13 cellular contexts compared by ENCODE assay signal in genomic region chr3:9409981-9410849, GRCh38. TPM values are rescaled to one million over a fixed set of nuclear protein-coding genes. Genes with fewer than 3 reads are reported as not detected.
DNase-seq lines count a peak whose midpoint lies in the region; ATAC-seq and TF ChIP-seq lines count a peak whose summit lies in the region.
"Had no signal": no experiment of that assay in that cellular context is flagged by ENCODE, and none has a peak within 500 bp of the region (broad histone marks: within the 10 kb centered on the region; RNA-seq: fewer than 3 reads in every experiment).

No MANE protein-coding gene starts in this region.

- no peaks in the 10 kb centered on the region for H3K36me3 ChIP-seq in CD4-positive, CD25-positive, alpha-beta regulatory T cell (ENCODE audit: control insufficient read depth, insufficient read depth, low read length)
- no peaks in the 10 kb centered on the region for H3K36me3 ChIP-seq in esophagus muscularis mucosa
- H3K36me3 ChIP-seq: Peyer's patch, suprapubic skin had no signal

- peaks cover 11% of the 10 kb centered on the region for H3K36me3 Mint-ChIP-seq in CD4-positive, CD25-positive, alpha-beta regulatory T cell
- peaks cover 7% of the 10 kb centered on the region for H3K36me3 Mint-ChIP-seq in memory B cell
- H3K36me3 Mint-ChIP-seq in type B pancreatic cell: peaks cover 25% of the 10 kb centered on the region

- H3K4me3 Mint-ChIP-seq in CD4-positive, CD25-positive, alpha-beta regulatory T cell: peak overlapping the region in 2 of 4 donors; percentile 2 to 30
- H3K4me3 Mint-ChIP-seq in memory B cell (peak overlapping the region; percentile 25), type B pancreatic cell (no peak overlapping the region)
- H3K4me3 Mint-ChIP-seq: endodermal cell, nephron had no signal

- DNase-seq in CD4-positive, CD25-positive, alpha-beta regulatory T cell: no peak
- DNase-seq in SIG-M5 (lab: John Stamatoyannopoulos, UW) (peak; percentile 21), memory B cell (ENCODE audit: low spot score in 2 of 2) (peak in 1 of 2 donors; percentile 11), esophagus muscularis mucosa (ENCODE audit: extremely low spot score) (no peak), NCI-H510A treated with DMSO at 0.1 percent for 48 hours (lab: John Stamatoyannopoulos, UW) (no peak), type B pancreatic cell (ENCODE audit: extremely low spot score, unreplicated experiment) (no peak)
- DNase-seq: activated CD8-positive, alpha-beta memory T cell treated with anti-CD3 and anti-CD28 coated beads, Interleukin-2, amount 50 U/mL, for 48 hours; endodermal cell; Peyer's patch had no signal

- H3K4me3 ChIP-seq in CD4-positive, CD25-positive, alpha-beta regulatory T cell (ENCODE audit: low read depth, low read length): peak overlapping the region; percentile 4
- H3K4me3 ChIP-seq in esophagus muscularis mucosa: no peak overlapping the region
- H3K4me3 ChIP-seq: Peyer's patch, suprapubic skin had no signal

- H3K27ac ChIP-seq in CD4-positive, CD25-positive, alpha-beta regulatory T cell (ENCODE audit: insufficient read depth, low read length, poor library complexity, severe bottlenecking): peak overlapping the region; percentile 14
- H3K27ac ChIP-seq in esophagus muscularis mucosa (replicated peaks in 1 of 4): peak overlapping the region in 1 of 4 donors; percentile 5
- H3K27ac ChIP-seq: Peyer's patch, suprapubic skin had no signal

- H3K27me3 ChIP-seq in CD4-positive, CD25-positive, alpha-beta regulatory T cell (ENCODE audit: control insufficient read depth, insufficient read depth, low read length): no peaks in the 10 kb centered on the region
- no peaks in the 10 kb centered on the region for H3K27me3 ChIP-seq in esophagus muscularis mucosa
- H3K27me3 ChIP-seq: Peyer's patch, suprapubic skin had no signal

- peaks cover 42 to 77% (median 60%) of the 10 kb centered on the region in 4 donors for H3K4me1 Mint-ChIP-seq in CD4-positive, CD25-positive, alpha-beta regulatory T cell
- H3K4me1 Mint-ChIP-seq in memory B cell (peaks cover 29% of the 10 kb centered on the region), type B pancreatic cell (ENCODE audit: unreplicated experiment) (peaks cover 19% of the 10 kb centered on the region)

- intact Hi-C loops in esophagus muscularis mucosa (cut with DNase I): no loop called here

- no peak for TF ChIP-seq EP300 in esophagus muscularis mucosa (IDR thresholded peaks at IDR 0.05)

- no peak for TF ChIP-seq CTCF in esophagus muscularis mucosa (IDR thresholded peaks at IDR 0.05)
- TF ChIP-seq CTCF in type B pancreatic cell (conservative IDR thresholded peaks at IDR 0.05): no peak

- H3K27ac Mint-ChIP-seq in CD4-positive, CD25-positive, alpha-beta regulatory T cell: peak overlapping the region; percentile 15 to 70 (median 45)
- H3K27ac Mint-ChIP-seq in memory B cell: peak overlapping the region; percentile 90
- H3K27ac Mint-ChIP-seq in type B pancreatic cell: no peak overlapping the region
- H3K27ac Mint-ChIP-seq: endodermal cell had no signal

- ATAC-seq in CD4-positive, CD25-positive, alpha-beta regulatory T cell (ENCODE audit: low read depth in 2 of 2): no peak
- ATAC-seq in GM18868 (IDR thresholded peaks at IDR 0.05; ENCODE audit: unreplicated experiment) (peak; percentile 56), memory B cell (ENCODE audit: low read depth) (peak; percentile 74), HG03108 (IDR thresholded peaks at IDR 0.05; ENCODE audit: unreplicated experiment) (no peak)

- H3K4me1 ChIP-seq in CD4-positive, CD25-positive, alpha-beta regulatory T cell (ENCODE audit: control insufficient read depth, insufficient read depth, low read length, poor library complexity, severe bottlenecking): peaks cover 56% of the 10 kb centered on the region
- H3K4me1 ChIP-seq in esophagus muscularis mucosa: peaks cover 60 to 98% (median 91%) of the 10 kb centered on the region in 4 donors

- WGBS in esophagus muscularis mucosa: 73% methylated on average over 6 of the region's 6 CpGs

- H3K27me3 Mint-ChIP-seq in CD4-positive, CD25-positive, alpha-beta regulatory T cell: no peaks in the 10 kb centered on the region
- H3K27me3 Mint-ChIP-seq in memory B cell (no peaks in the 10 kb centered on the region), type B pancreatic cell (no peaks in the 10 kb centered on the region)

- TF ChIP-seq POLR2A in esophagus muscularis mucosa (IDR thresholded peaks at IDR 0.05; ENCODE audit: low read depth): no peak

- H3K9me3 Mint-ChIP-seq in CD4-positive, CD25-positive, alpha-beta regulatory T cell: no peaks in the 10 kb centered on the region
- H3K9me3 Mint-ChIP-seq in memory B cell (no peaks in the 10 kb centered on the region), type B pancreatic cell (peaks cover 7% of the 10 kb centered on the region)

- no peaks in the 10 kb centered on the region for H3K9me3 ChIP-seq in CD4-positive, CD25-positive, alpha-beta regulatory T cell (ENCODE audit: control insufficient read depth in 2 of 2, low read length in 2 of 2)
- no peaks in the 10 kb centered on the region for H3K9me3 ChIP-seq in esophagus muscularis mucosa
- H3K9me3 ChIP-seq: Peyer's patch, suprapubic skin had no signal

RNA-seq across cellular contexts. Expression of gene SETD5, which starts 12.8 kb away (rescaled TPM):
- 120 TPM for total RNA-seq in CD4-positive, CD25-positive, alpha-beta regulatory T cell
- polyA plus RNA-seq in CD4-positive, CD25-positive, alpha-beta regulatory T cell: 10 to 100 TPM; 17.7 to 32.2 (median 24.4) TPM
- 10 to 100 TPM; 54.8 to 84.3 (median 78.1) TPM for total RNA-seq in esophagus muscularis mucosa
- total RNA-seq in type B pancreatic cell (ENCODE audit: low replicate concordance): 153 and 192 TPM in 2 replicates

RNA-seq across cellular contexts. Expression of gene THUMPD3, which starts 47.4 kb away (rescaled TPM):
- 40.2 TPM for total RNA-seq in CD4-positive, CD25-positive, alpha-beta regulatory T cell
- polyA plus RNA-seq in CD4-positive, CD25-positive, alpha-beta regulatory T cell: 10 to 100 TPM; 17.9 to 20.5 (median 19.3) TPM
- total RNA-seq in esophagus muscularis mucosa: 10 to 100 TPM; 23.8 to 37.4 (median 26.1) TPM
- total RNA-seq in type B pancreatic cell (ENCODE audit: low replicate concordance): 56.8 and 59.2 TPM in 2 replicates

Comparison
In these comparisons a context has a peak if more than half of its experiments do, and no peak if none do; other contexts are left out.
1. ATAC-seq: peak in GM18868 (single experiment) and memory B cell (single experiment); none in CD4-positive, CD25-positive, alpha-beta regulatory T cell (0 of 2) and HG03108 (single experiment).